In genomic region chr20:9966966-9967365, GRCh38 we compare ENCODE assay signal across 10 cellular contexts.
A peak's percentile ranks its signal among the peaks of the same experiment; 100 is the strongest.
DNase-seq lines count a peak whose midpoint lies in the region; ATAC-seq and TF ChIP-seq lines count a peak whose summit lies in the region.
"Had no signal": no experiment of that assay in that cellular context is flagged by ENCODE, and none has a peak within 500 bp of the region (broad histone marks: within the 10 kb centered on the region; RNA-seq: fewer than 3 reads in every experiment).

No MANE protein-coding gene starts in this region.

- H3K4me3 Mint-ChIP-seq in natural killer cell treated with Interleukin-12 subunit alpha and Interleukin-12 subunit beta and Interleukin-15 and Interleukin-18, amount 100 ng/mL, for 72 hours: no peak overlapping the region

- TF ChIP-seq CTCF in C4-2B (conservative IDR thresholded peaks at IDR 0.05): peak; percentile 58
- TF ChIP-seq CTCF in VCaP (conservative IDR thresholded peaks at IDR 0.05): peak; percentile 71

- DNase-seq in HuH-7 (ENCODE audit: low spot score): peak; percentile 58
- peak; percentile 9 for DNase-seq in iris pigment epithelial cell (ENCODE audit: low read depth)
- no peak for DNase-seq in natural killer cell treated with Interleukin-12 subunit alpha and Interleukin-12 subunit beta and Interleukin-15 and Interleukin-18, amount 100 ng/mL, for 72 hours (ENCODE audit: low spot score)
- DNase-seq: stimulated activated naive CD4-positive, alpha-beta T cell had no signal

- no peaks in the 10 kb centered on the region for H3K4me1 Mint-ChIP-seq in natural killer cell treated with Interleukin-12 subunit alpha and Interleukin-12 subunit beta and Interleukin-15 and Interleukin-18, amount 100 ng/mL, for 72 hours (ENCODE audit: low read depth in 2 of 2)

- H3K27ac ChIP-seq in C4-2B (no peak overlapping the region), VCaP (no peak overlapping the region)
- H3K27ac ChIP-seq: epithelial cell of prostate had no signal

- ATAC-seq in GM18867 (IDR thresholded peaks at IDR 0.05; ENCODE audit: unreplicated experiment): no peak
- ATAC-seq in HG02588 (IDR thresholded peaks at IDR 0.05; ENCODE audit: unreplicated experiment): no peak
- no peak for ATAC-seq in HG03139 (IDR thresholded peaks at IDR 0.05; ENCODE audit: unreplicated experiment)
- no peak for ATAC-seq in natural killer cell treated with Interleukin-12 subunit alpha and Interleukin-12 subunit beta and Interleukin-15 and Interleukin-18, amount 100 ng/mL, for 72 hours

- no peak overlapping the region for H3K27ac Mint-ChIP-seq in natural killer cell treated with Interleukin-12 subunit alpha and Interleukin-12 subunit beta and Interleukin-15 and Interleukin-18, amount 100 ng/mL, for 72 hours

- peaks cover 27 to 34% of the 10 kb centered on the region in 2 donors for H3K27me3 Mint-ChIP-seq in natural killer cell treated with Interleukin-12 subunit alpha and Interleukin-12 subunit beta and Interleukin-15 and Interleukin-18, amount 100 ng/mL, for 72 hours

- H3K9me3 Mint-ChIP-seq in natural killer cell treated with Interleukin-12 subunit alpha and Interleukin-12 subunit beta and Interleukin-15 and Interleukin-18, amount 100 ng/mL, for 72 hours: no peaks in the 10 kb centered on the region

- H3K36me3 Mint-ChIP-seq in natural killer cell treated with Interleukin-12 subunit alpha and Interleukin-12 subunit beta and Interleukin-15 and Interleukin-18, amount 100 ng/mL, for 72 hours: no peaks in the 10 kb centered on the region
